12 cellular contexts compared by ENCODE assay signal in genomic region chr13:92657565-92657964, GRCh38.
"Had no signal": no experiment of that assay in that cellular context is flagged by ENCODE, and none has a peak within 500 bp of the region (broad histone marks: within the 10 kb centered on the region; RNA-seq: fewer than 3 reads in every experiment).

No MANE protein-coding gene starts in this region.

- DNase-seq: activated CD4-positive, alpha-beta T cell treated with anti-CD3 and anti-CD28 coated beads, Interleukin-2, amount 50 U/mL, for 1 hour; activated naive CD4-positive, alpha-beta T cell treated with anti-CD3 and anti-CD28 coated beads, Interleukin-2, amount 50 U/mL, for 16 hours; adrenal gland; heart right ventricle; natural killer cell; occipital lobe; right lobe of liver; spleen; stimulated activated CD4-positive, alpha-beta T cell treated with anti-CD3 and anti-CD28 coated beads, Interleukin-1b, Interleukin-23, amount 100 ng/mL, for 48 hours; stimulated activated naive B cell treated with anti-CD40 and anti-IgM and Interleukin-4, amounts not matched to agents 10 μg/mL and 1 μg/mL and 100 μg/mL, for 72 hours; substantia nigra had no signal

- H3K9me3 ChIP-seq: adrenal gland, breast epithelium had no signal

- H3K27me3 ChIP-seq: adrenal gland, breast epithelium, heart right ventricle, right lobe of liver, spleen had no signal

- H3K36me3 ChIP-seq: adrenal gland, breast epithelium, heart right ventricle, right lobe of liver, spleen had no signal

- H3K4me1 ChIP-seq: adrenal gland, breast epithelium, heart right ventricle, right lobe of liver, spleen had no signal

- H3K27ac ChIP-seq: adrenal gland, breast epithelium, heart right ventricle, right lobe of liver, spleen had no signal

- H3K4me3 ChIP-seq: adrenal gland, breast epithelium, heart right ventricle, right lobe of liver, spleen had no signal

- ATAC-seq: heart right ventricle; natural killer cell; right lobe of liver; stimulated activated naive B cell treated with anti-CD40 and anti-IgM and Interleukin-4, amounts not matched to agents 10 μg/mL and 1 μg/mL and 100 μg/mL, for 72 hours had no signal
